In genomic region chr6:90135672-90136071, GRCh38 we compare ENCODE assay signal across 14 cellular contexts.
DNase-seq lines count a peak whose midpoint lies in the region; ATAC-seq and TF ChIP-seq lines count a peak whose summit lies in the region.
"Had no signal": no experiment of that assay in that cellular context is flagged by ENCODE, and none has a peak within 500 bp of the region (broad histone marks: within the 10 kb centered on the region; RNA-seq: fewer than 3 reads in every experiment).

No MANE protein-coding gene starts in this region.

- intact Hi-C loops in psoas muscle (cut with DNase I), result loop anchor here in 1 of 2 donors (2.0 kb wide), 1 partner anchor 83 kb away; no protein-coding TSS in a partner anchor
- intact Hi-C loops in transverse colon (cut with DNase I; ENCODE audit: low total_unique reads), result no loop called here

- no peak overlapping the region for H2BK15ac ChIP-seq in neuronal stem cell (ENCODE audit: low read length)

- H3K23ac ChIP-seq in neuronal stem cell (ENCODE audit: low read depth, low read length, poor library complexity), result no peak overlapping the region

- H3K27ac Mint-ChIP-seq in chondrocyte (ENCODE audit: unreplicated experiment), result peak overlapping the region; percentile 95

- H2BK12ac ChIP-seq in neuronal stem cell (ENCODE audit: low read length), result no peak overlapping the region

- peaks cover 50% of the 10 kb centered on the region for H3K4me1 ChIP-seq in psoas muscle
- H3K4me1 ChIP-seq in neuronal stem cell (ENCODE audit: control insufficient read depth in 2 of 2, insufficient read depth in 1 of 2, low read depth in 1 of 2, low read length in 2 of 2), result peaks cover 1 to 5% of the 10 kb centered on the region in 2 donors
- H3K4me1 ChIP-seq in transverse colon, result peaks cover 0 to 3% (median 0%) of the 10 kb centered on the region in 4 donors

- TF ChIP-seq POLR2A in transverse colon (IDR thresholded peaks at IDR 0.05), result no peak

- no peaks in the 10 kb centered on the region for H3K79me1 ChIP-seq in neuronal stem cell (ENCODE audit: low read depth, low read length)

- no peak for TF ChIP-seq EP300 in transverse colon (IDR thresholded peaks at IDR 0.05; ENCODE audit: low read depth)

- TF ChIP-seq CTCF in chondrocyte (IDR thresholded peaks at IDR 0.05) (no peak), psoas muscle (IDR thresholded peaks at IDR 0.05) (no peak), transverse colon (IDR thresholded peaks at IDR 0.05) (no peak)

- H2AK5ac ChIP-seq in neuronal stem cell (ENCODE audit: low read depth, low read length), result no peak overlapping the region

- H2BK5ac ChIP-seq in neuronal stem cell (ENCODE audit: low read length), result no peak overlapping the region

- no peak overlapping the region for H4K91ac ChIP-seq in neuronal stem cell (ENCODE audit: low read depth, low read length, poor library complexity)

- H3K4me1 Mint-ChIP-seq in chondrocyte (ENCODE audit: low read depth), result peaks cover 28% of the 10 kb centered on the region

- no peaks in the 10 kb centered on the region for H3K27me3 Mint-ChIP-seq in chondrocyte (ENCODE audit: low read depth)
- H3K27me3 Mint-ChIP-seq: brain had no signal

- no peak overlapping the region for H3K18ac ChIP-seq in neuronal stem cell (ENCODE audit: low read length)

- no peak overlapping the region for H3K4me2 ChIP-seq in neuronal stem cell (ENCODE audit: insufficient read depth, low read length, poor library complexity, severe bottlenecking)

- in situ Hi-C loops in transverse colon (cut with MboI; ENCODE audit: low pct_ligation_motif_present in 1 of 4, low pct_unique_long_range_greater_than_20kb in 1 of 4, low sequenced_read_pairs in 3 of 4), result no loop called here

- H2BK120ac ChIP-seq in neuronal stem cell (ENCODE audit: low read depth, low read length), result no peak overlapping the region

- H3K36me3 Mint-ChIP-seq in chondrocyte (ENCODE audit: low read depth), result no peaks in the 10 kb centered on the region

- H3K9me3 ChIP-seq in psoas muscle (no peaks in the 10 kb centered on the region), neuronal stem cell (replicated peaks in 1 of 2; ENCODE audit: control insufficient read depth in 2 of 2, insufficient read depth in 1 of 2, low read depth in 1 of 2, low read length in 2 of 2) (no peaks in the 10 kb centered on the region), transverse colon (no peaks in the 10 kb centered on the region)
- H3K9me3 ChIP-seq: heart right ventricle had no signal

- no peak overlapping the region for H3K4ac ChIP-seq in neuronal stem cell (ENCODE audit: low read length)

- H3K27me3 ChIP-seq in psoas muscle (ENCODE audit: insufficient read depth in 3 of 3, low read length in 2 of 3) (no peaks in the 10 kb centered on the region), neuronal stem cell (ENCODE audit: control insufficient read depth in 3 of 3, insufficient read depth in 3 of 3, low read depth in 1 of 3, low read length in 3 of 3) (no peaks in the 10 kb centered on the region), transverse colon (no peaks in the 10 kb centered on the region)
- H3K27me3 ChIP-seq: heart right ventricle had no signal

- H3K4me3 Mint-ChIP-seq in chondrocyte (ENCODE audit: unreplicated experiment), result no peak overlapping the region
- H3K4me3 Mint-ChIP-seq: brain had no signal

- H4K8ac ChIP-seq in neuronal stem cell (ENCODE audit: low read depth, low read length), result no peak overlapping the region

- peak; percentile 62 to 89 (median 70) for ATAC-seq in psoas muscle
- ATAC-seq: heart right ventricle, Panc1 had no signal

- no peak overlapping the region for H3K14ac ChIP-seq in neuronal stem cell (ENCODE audit: low read length)

- H3K36me3 ChIP-seq in psoas muscle (ENCODE audit: insufficient read depth in 1 of 2, low read depth in 1 of 2) (no peaks in the 10 kb centered on the region), neuronal stem cell (replicated peaks in 1 of 2; ENCODE audit: control insufficient read depth in 2 of 2, insufficient read depth in 2 of 2, low read length in 2 of 2) (no peaks in the 10 kb centered on the region), transverse colon (no peaks in the 10 kb centered on the region)
- H3K36me3 ChIP-seq: heart right ventricle had no signal

- H3K27ac ChIP-seq in psoas muscle (peak overlapping the region; percentile 86), neuronal stem cell (replicated peaks; ENCODE audit: low read length) (no peak overlapping the region), transverse colon (no peak overlapping the region)
- H3K27ac ChIP-seq: heart right ventricle had no signal

- DNase-seq in GM03348 (ENCODE audit: low spot score) (peak; percentile 46), chondrocyte (ENCODE audit: low spot score) (no peak), psoas muscle (peak in 1 of 2 donors; percentile 40), neuronal stem cell (ENCODE audit: low spot score) (no peak), transverse colon (no peak), NCI-H128 (lab: John Stamatoyannopoulos, UW; ENCODE audit: unreplicated experiment) (no peak)
- DNase-seq: activated CD4-positive, alpha-beta T cell treated with anti-CD3 and anti-CD28 coated beads, Interleukin-2, amount 50 U/mL, for 1 hour; DMS53; heart right ventricle; NCI-H187; stimulated activated naive CD4-positive, alpha-beta T cell treated with Interleukin-2 at 50 U/mL for 16 hours had no signal

- no peaks in the 10 kb centered on the region for H3K9me3 Mint-ChIP-seq in chondrocyte (ENCODE audit: low read depth)
- H3K9me3 Mint-ChIP-seq: brain had no signal

- H2AFZ ChIP-seq in neuronal stem cell (ENCODE audit: low read length), result no peak overlapping the region

- no peak overlapping the region for H3K9ac ChIP-seq in neuronal stem cell (ENCODE audit: low read depth, low read length, poor library complexity)

- peak overlapping the region; percentile 15 for H3K4me3 ChIP-seq in psoas muscle
- no peak overlapping the region for H3K4me3 ChIP-seq in neuronal stem cell (ENCODE audit: low read length in 2 of 2)
- no peak overlapping the region for H3K4me3 ChIP-seq in transverse colon
- H3K4me3 ChIP-seq: heart right ventricle had no signal

- 42 to 86% (median 55%) methylated on average over 5 of the region's 5 CpGs for WGBS in psoas muscle, 3 donors
- WGBS in neuronal stem cell (ENCODE audit: extremely low coverage in 2 of 2, insufficient read length in 2 of 2, insufficient replicate concordance in 1 of 2), 2 donors, result no CpG with 5 or more reads among the region's 5 CpGs
- WGBS in transverse colon (ENCODE audit: low coverage in 1 of 2), 2 donors, result 62 to 91% methylated on average over 4 to 5 of the region's 5 CpGs

TF ChIP-seq in PFSK-1, 5 proteins besides CTCF, POLR2A, EP300 and RAD21:
- no peak for TF ChIP-seq FOXP2 (optimal IDR thresholded peaks at IDR 0.05; ENCODE audit: borderline replicate concordance, extremely low read depth, extremely low read length, insufficient read depth)
- no peak for TF ChIP-seq TAF1 (IDR thresholded peaks at IDR 0.05; ENCODE audit: borderline replicate concordance, insufficient read depth, low read length)
- 0 out of 2 replicates have a peak, but pooled peaks have one; percentile 34 for TF ChIP-seq POLR2AphosphoS5 (IDR thresholded peaks at IDR 0.05; ENCODE audit: low read depth, low read length)
- no peak for TF ChIP-seq SIN3A (IDR thresholded peaks at IDR 0.05; ENCODE audit: borderline replicate concordance, insufficient read depth, low read length)
- TF ChIP-seq REST (IDR thresholded peaks at IDR 0.05; ENCODE audit: insufficient read depth in 1 of 2, low read depth in 2 of 2, low read length in 2 of 2), result no peak
